In genomic region chr11:4115128-4115527, GRCh38 we compare ENCODE assay signal across 16 cellular contexts.
"Had no signal": no experiment of that assay in that cellular context is flagged by ENCODE, and none has a peak within 500 bp of the region (broad histone marks: within the 10 kb centered on the region; RNA-seq: fewer than 3 reads in every experiment).

No MANE protein-coding gene starts in this region.

- H3K27me3 ChIP-seq: SJCRH30 had no signal

- DNase-seq: Karpas-422, KG1, MM.1S, NCI-H1092 treated with DMSO at 0.1 percent for 48 hours, NCI-H1436, NCI-H187, NCI-H2029 treated with DMSO at 0.1 percent for 48 hours, NCI-H2171 treated with DMSO at 0.1 percent for 48 hours, NCI-H345, NCI-H446 treated with DMSO at 0.1 percent for 48 hours, NCI-H510A treated with DMSO at 0.1 percent for 48 hours, NCI-H526, SHP77, SJCRH30 had no signal

- H3K4me1 ChIP-seq: SJCRH30 had no signal

- H3K9me3 ChIP-seq: SJCRH30 had no signal

- H3K27ac ChIP-seq: RWPE1, SJCRH30 had no signal

- ATAC-seq: SK-N-SH treated with all-trans-retinoic acid at 6 μM for 48 hours had no signal

- H3K4me3 ChIP-seq: SJCRH30 had no signal
